ENCODE assay signal across 17 cellular contexts in the genomic region with DNA sequence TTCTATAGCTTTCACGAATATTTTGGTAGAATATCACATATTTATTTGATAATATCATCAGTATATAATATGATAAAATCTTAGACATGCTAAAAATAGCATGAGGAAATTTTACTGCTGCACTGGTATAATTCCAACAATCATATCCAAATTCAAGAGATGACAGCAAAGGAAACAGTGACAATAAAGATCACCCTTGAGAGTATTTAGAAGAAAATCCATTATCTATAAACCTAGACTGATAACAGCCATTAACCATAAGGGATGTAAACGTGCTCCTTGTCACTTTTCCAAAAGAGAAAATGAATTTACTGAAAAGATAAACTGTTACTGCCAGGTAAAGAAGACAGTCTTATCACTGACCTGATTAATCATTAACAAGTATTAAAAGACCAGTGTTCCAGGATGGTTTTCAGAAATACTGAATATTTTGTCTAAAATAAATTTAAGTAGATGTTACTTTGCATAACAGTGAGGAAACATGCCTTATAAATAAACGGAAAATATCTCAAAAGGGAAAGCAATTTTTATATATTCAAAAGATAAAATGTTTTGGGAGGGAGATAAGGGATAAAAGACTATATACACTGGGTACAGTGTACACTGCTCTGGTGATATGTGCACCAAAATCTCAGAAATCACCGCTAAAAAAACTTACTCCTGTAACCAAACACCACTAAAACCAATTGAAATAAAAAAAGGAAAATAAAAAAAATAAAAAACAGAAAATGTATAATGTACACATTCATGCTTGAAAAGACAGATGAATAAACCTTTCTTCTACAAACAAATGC.
"Had no signal": no experiment of that assay in that cellular context is flagged by ENCODE, and none has a peak within 500 bp of the region (broad histone marks: within the 10 kb centered on the region; RNA-seq: fewer than 3 reads in every experiment).

No MANE protein-coding gene starts in this region.

- H3K27me3 ChIP-seq: esophagus squamous epithelium, gastroesophageal sphincter, stomach, transverse colon had no signal

- H3K4me1 ChIP-seq: esophagus squamous epithelium, gastroesophageal sphincter, psoas muscle, stomach, transverse colon had no signal

- H3K4me3 ChIP-seq: esophagus squamous epithelium, gastroesophageal sphincter, psoas muscle, stomach, thoracic aorta, transverse colon had no signal

- ATAC-seq: effector memory CD8-positive, alpha-beta T cell; gastroesophageal sphincter; left colon; psoas muscle; sciatic nerve had no signal

- DNase-seq: effector memory CD8-positive, alpha-beta T cell; esophagus squamous epithelium; foreskin fibroblast; glutamatergic neuron; left colon; mesendoderm; naive B cell; psoas muscle; retina; stimulated activated CD4-positive, alpha-beta T cell treated with anti-CD3 and anti-CD28 coated beads, Interleukin-2, amount 100 ng/mL, for 24 hours; stimulated activated naive CD4-positive, alpha-beta T cell; stomach; substantia nigra; transverse colon had no signal

- H3K36me3 ChIP-seq: esophagus squamous epithelium, gastroesophageal sphincter, stomach, thoracic aorta, transverse colon had no signal

- H3K27ac ChIP-seq: esophagus squamous epithelium, gastroesophageal sphincter, psoas muscle, stomach, thoracic aorta, transverse colon had no signal

- H3K9me3 ChIP-seq: esophagus squamous epithelium, gastroesophageal sphincter, psoas muscle, stomach, thoracic aorta, transverse colon had no signal
